Comparison of ENCODE assay signal across 3 cellular contexts in genomic region chr5:87311400-87312279, GRCh38.
TF ChIP-seq lines count a peak whose summit lies in the region.

No MANE protein-coding gene starts in this region.

TF ChIP-seq in GM23338, 12 proteins besides CTCF, POLR2A, EP300 and RAD21:
- no peak for TF ChIP-seq ZNF462 (CRISPR knock-in tag; IDR thresholded peaks at IDR 0.05)
- no peak for TF ChIP-seq JUNB (IDR thresholded peaks at IDR 0.05; ENCODE audit: unreplicated experiment)
- TF ChIP-seq CREB1 (CRISPR knock-in tag; IDR thresholded peaks at IDR 0.05; ENCODE audit: low read depth), result no peak
- TF ChIP-seq STAT1 (IDR thresholded peaks at IDR 0.05; ENCODE audit: unreplicated experiment), result no peak
- no peak for TF ChIP-seq POLR2AphosphoS5 (IDR thresholded peaks at IDR 0.05; ENCODE audit: low read depth)

TF ChIP-seq in WTC11, 78 proteins besides CTCF, POLR2A, EP300 and RAD21:
- TF ChIP-seq, protein P1, sequence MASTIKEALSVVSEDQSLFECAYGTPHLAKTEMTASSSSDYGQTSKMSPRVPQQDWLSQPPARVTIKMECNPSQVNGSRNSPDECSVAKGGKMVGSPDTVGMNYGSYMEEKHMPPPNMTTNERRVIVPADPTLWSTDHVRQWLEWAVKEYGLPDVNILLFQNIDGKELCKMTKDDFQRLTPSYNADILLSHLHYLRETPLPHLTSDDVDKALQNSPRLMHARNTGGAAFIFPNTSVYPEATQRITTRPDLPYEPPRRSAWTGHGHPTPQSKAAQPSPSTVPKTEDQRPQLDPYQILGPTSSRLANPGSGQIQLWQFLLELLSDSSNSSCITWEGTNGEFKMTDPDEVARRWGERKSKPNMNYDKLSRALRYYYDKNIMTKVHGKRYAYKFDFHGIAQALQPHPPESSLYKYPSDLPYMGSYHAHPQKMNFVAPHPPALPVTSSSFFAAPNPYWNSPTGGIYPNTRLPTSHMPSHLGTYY (CRISPR knock-in tag; IDR thresholded peaks at IDR 0.05), result no peak
- TF ChIP-seq NR2C2 (CRISPR knock-in tag; IDR thresholded peaks at IDR 0.05), result no peak
- TF ChIP-seq, protein P2, sequence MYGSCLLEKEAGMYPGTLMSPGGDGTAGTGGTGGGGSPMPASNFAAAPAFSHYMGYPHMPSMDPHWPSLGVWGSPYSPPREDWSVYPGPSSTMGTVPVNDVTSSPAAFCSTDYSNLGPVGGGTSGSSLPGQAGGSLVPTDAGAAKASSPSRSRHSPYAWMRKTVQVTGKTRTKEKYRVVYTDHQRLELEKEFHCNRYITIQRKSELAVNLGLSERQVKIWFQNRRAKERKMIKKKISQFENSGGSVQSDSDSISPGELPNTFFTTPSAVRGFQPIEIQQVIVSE (CRISPR knock-in tag; IDR thresholded peaks at IDR 0.05; ENCODE audit: borderline replicate concordance), result no peak
- no peak for TF ChIP-seq ELF4 (CRISPR knock-in tag; IDR thresholded peaks at IDR 0.05; ENCODE audit: low read depth)
- no peak for TF ChIP-seq ZNF423 (CRISPR knock-in tag; IDR thresholded peaks at IDR 0.05)
- TF ChIP-seq, protein P3, sequence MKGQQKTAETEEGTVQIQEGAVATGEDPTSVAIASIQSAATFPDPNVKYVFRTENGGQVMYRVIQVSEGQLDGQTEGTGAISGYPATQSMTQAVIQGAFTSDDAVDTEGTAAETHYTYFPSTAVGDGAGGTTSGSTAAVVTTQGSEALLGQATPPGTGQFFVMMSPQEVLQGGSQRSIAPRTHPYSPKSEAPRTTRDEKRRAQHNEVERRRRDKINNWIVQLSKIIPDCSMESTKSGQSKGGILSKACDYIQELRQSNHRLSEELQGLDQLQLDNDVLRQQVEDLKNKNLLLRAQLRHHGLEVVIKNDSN (CRISPR knock-in tag; IDR thresholded peaks at IDR 0.05), result no peak

TF ChIP-seq in HepG2, 621 proteins besides CTCF, POLR2A, EP300 and RAD21:
- TF ChIP-seq ZNF777 (CRISPR knock-in tag; IDR thresholded peaks at IDR 0.05) (no peak), CCDC6 (CRISPR knock-in tag; IDR thresholded peaks at IDR 0.05) (no peak), SP4 (CRISPR knock-in tag; IDR thresholded peaks at IDR 0.05) (no peak), ZMYM4 (CRISPR knock-in tag; IDR thresholded peaks at IDR 0.05) (peak; percentile 45; the same call in 1 of the 2 replicates), HNF4G (IDR thresholded peaks at IDR 0.05; ENCODE audit: borderline replicate concordance, low read depth, low read length) (peak; percentile 32; the same call in 1 of the 2 replicates), HNF4G (CRISPR knock-in tag; IDR thresholded peaks at IDR 0.05; ENCODE audit: borderline replicate concordance, low read depth) (no peak), ZNF7 (CRISPR knock-in tag; IDR thresholded peaks at IDR 0.05) (peak; percentile 57; the same call in 1 of the 2 replicates), YEATS4 (CRISPR knock-in tag; IDR thresholded peaks at IDR 0.05; ENCODE audit: borderline replicate concordance) (no peak), TCF7L2 (IDR thresholded peaks at IDR 0.05; ENCODE audit: low read depth, low read length) (no peak), SOX6 (IDR thresholded peaks at IDR 0.05) (no peak), SOX6 (CRISPR knock-in tag; IDR thresholded peaks at IDR 0.05) (no peak), ZNF354B (CRISPR knock-in tag; IDR thresholded peaks at IDR 0.05) (no peak), ZNF224 (CRISPR knock-in tag; IDR thresholded peaks at IDR 0.05) (no peak), WIZ (CRISPR knock-in tag; IDR thresholded peaks at IDR 0.05) (no peak), PHF5A (CRISPR knock-in tag; IDR thresholded peaks at IDR 0.05; ENCODE audit: low read depth, unreplicated experiment) (no peak), NBN (conservative IDR thresholded peaks at IDR 0.05) (no peak), BRD4 (CRISPR knock-in tag; IDR thresholded peaks at IDR 0.05) (no peak), ZNF232 (CRISPR knock-in tag; IDR thresholded peaks at IDR 0.05; ENCODE audit: borderline replicate concordance) (no peak), ZFP91 (CRISPR knock-in tag; IDR thresholded peaks at IDR 0.05; ENCODE audit: borderline replicate concordance) (no peak), ZNF674 (CRISPR knock-in tag; IDR thresholded peaks at IDR 0.05; ENCODE audit: low read depth) (no peak), STAG1 (CRISPR knock-in tag; IDR thresholded peaks at IDR 0.05) (no peak), SP2 (CRISPR knock-in tag; IDR thresholded peaks at IDR 0.05) (no peak)
- TF ChIP-seq, protein P4, sequence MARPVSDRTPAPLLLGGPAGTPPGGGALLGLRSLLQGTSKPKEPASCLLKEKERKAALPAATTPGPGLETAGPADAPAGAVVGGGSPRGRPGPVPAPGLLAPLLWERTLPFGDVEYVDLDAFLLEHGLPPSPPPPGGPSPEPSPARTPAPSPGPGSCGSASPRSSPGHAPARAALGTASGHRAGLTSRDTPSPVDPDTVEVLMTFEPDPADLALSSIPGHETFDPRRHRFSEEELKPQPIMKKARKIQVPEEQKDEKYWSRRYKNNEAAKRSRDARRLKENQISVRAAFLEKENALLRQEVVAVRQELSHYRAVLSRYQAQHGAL (CRISPR knock-in tag; IDR thresholded peaks at IDR 0.05; ENCODE audit: not compliant biosample characterization), result no peak
